21 cellular contexts compared by ENCODE assay signal in the genomic region with DNA sequence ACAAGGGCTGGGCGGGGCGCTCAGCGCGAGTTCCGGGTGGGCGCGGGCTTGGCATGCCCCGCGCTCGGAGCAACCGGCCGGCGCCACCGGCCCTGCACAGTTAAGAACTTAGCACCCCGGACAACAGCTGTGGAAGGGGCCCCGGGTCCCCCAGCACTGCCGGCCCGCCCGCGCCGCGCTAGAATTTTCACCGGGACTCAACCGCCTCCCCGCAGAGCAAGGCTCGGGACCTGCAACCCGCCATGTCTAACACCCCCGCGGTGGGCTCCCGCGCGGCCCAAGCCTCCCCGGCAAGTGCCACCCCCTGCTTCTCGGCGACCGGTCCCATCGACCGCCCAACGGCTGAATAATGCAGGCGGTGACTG. TPM values are rescaled to one million over a fixed set of nuclear protein-coding genes. Genes with fewer than 3 reads are reported as not detected.
DNase-seq lines count a peak whose midpoint lies in the region; ATAC-seq, FAIRE-seq and TF ChIP-seq lines count a peak whose summit lies in the region.
"Had no signal": no experiment of that assay in that cellular context is flagged by ENCODE, and none has a peak within 500 bp of the region (broad histone marks: within the 10 kb centered on the region; RNA-seq: fewer than 3 reads in every experiment).

No MANE protein-coding gene starts in this region.

- H3K4ac ChIP-seq in neuronal stem cell (ENCODE audit: low read length): no peak overlapping the region

- H3K4me2 ChIP-seq in neuronal stem cell (ENCODE audit: insufficient read depth, low read length, poor library complexity, severe bottlenecking): no peak overlapping the region
- H3K4me2 ChIP-seq: BLaER1, GM23338 had no signal

- no peak overlapping the region for H3K27ac Mint-ChIP-seq in stimulated activated memory B cell treated with anti-CD40 and anti-IgM and Interleukin-4, amounts not matched to agents 10 μg/mL and 1 μg/mL and 100 μg/mL, for 72 hours
- H3K27ac Mint-ChIP-seq in endothelial cell (ENCODE audit: unreplicated experiment): no peak overlapping the region
- H3K27ac Mint-ChIP-seq: B cell; CD4-positive, CD25-positive, alpha-beta regulatory T cell; CD8-positive, alpha-beta T cell; GM23338 had no signal

- no peaks in the 10 kb centered on the region for H3K36me3 Mint-ChIP-seq in stimulated activated memory B cell treated with anti-CD40 and anti-IgM and Interleukin-4, amounts not matched to agents 10 μg/mL and 1 μg/mL and 100 μg/mL, for 72 hours
- peaks cover 3% of the 10 kb centered on the region for H3K36me3 Mint-ChIP-seq in endothelial cell (ENCODE audit: low read depth, unreplicated experiment)
- H3K36me3 Mint-ChIP-seq: CD4-positive, CD25-positive, alpha-beta regulatory T cell; CD8-positive, alpha-beta T cell had no signal

- H3K9me3 ChIP-seq in heart right ventricle (no peaks in the 10 kb centered on the region), kidney (ENCODE audit: control insufficient read depth in 1 of 2, low read length in 2 of 2) (no peaks in the 10 kb centered on the region), neuronal stem cell (replicated peaks in 1 of 2; ENCODE audit: control insufficient read depth in 2 of 2, insufficient read depth in 1 of 2, low read depth in 1 of 2, low read length in 2 of 2) (no peaks in the 10 kb centered on the region)
- H3K9me3 ChIP-seq: Caco-2 had no signal

- no peak for ATAC-seq in left ventricle myocardium superior
- no peak for ATAC-seq in heart right ventricle
- peak; percentile 28 for ATAC-seq in stimulated activated memory B cell treated with anti-CD40 and anti-IgM and Interleukin-4, amounts not matched to agents 10 μg/mL and 1 μg/mL and 100 μg/mL, for 72 hours
- ATAC-seq in GM18517 (IDR thresholded peaks at IDR 0.05; ENCODE audit: unreplicated experiment): no peak
- ATAC-seq: CD8-positive, alpha-beta T cell; GM12878; GM23338 had no signal

- H2AFZ ChIP-seq in neuronal stem cell (ENCODE audit: low read length): no peak overlapping the region
- H2AFZ ChIP-seq: GM23338 had no signal

- H3K9ac ChIP-seq in kidney (ENCODE audit: low read length in 2 of 2) (no peak overlapping the region), neuronal stem cell (ENCODE audit: low read depth, low read length, poor library complexity) (peak overlapping the region; percentile 7)
- H3K9ac ChIP-seq: BLaER1 had no signal

- 96 to 97% methylated on average over 40 of the region's 40 CpGs for WGBS in heart right ventricle, 2 donors
- no CpG with 5 or more reads among the region's 40 CpGs for WGBS in neuronal stem cell (ENCODE audit: extremely low coverage in 2 of 2, insufficient read length in 2 of 2, insufficient replicate concordance in 1 of 2), 2 donors

- H3K23ac ChIP-seq in neuronal stem cell (ENCODE audit: low read depth, low read length, poor library complexity): no peak overlapping the region

- no peak overlapping the region for H4K8ac ChIP-seq in neuronal stem cell (ENCODE audit: low read depth, low read length)

- H2BK15ac ChIP-seq in neuronal stem cell (ENCODE audit: low read length): no peak overlapping the region

- no peaks in the 10 kb centered on the region for H3K36me3 ChIP-seq in heart right ventricle
- no peaks in the 10 kb centered on the region for H3K36me3 ChIP-seq in kidney (ENCODE audit: control insufficient read depth in 1 of 2, insufficient read depth in 2 of 2, low read length in 2 of 2)
- H3K36me3 ChIP-seq in neuronal stem cell (replicated peaks in 1 of 2; ENCODE audit: control insufficient read depth in 2 of 2, insufficient read depth in 2 of 2, low read length in 2 of 2): no peaks in the 10 kb centered on the region
- H3K36me3 ChIP-seq: BLaER1 had no signal

- peaks cover 0 to 20% (median 4%) of the 10 kb centered on the region in 7 donors for H3K27me3 ChIP-seq in heart right ventricle
- peaks cover 0 to 3% (median 0%) of the 10 kb centered on the region in 3 experiments for H3K27me3 ChIP-seq in neuronal stem cell (ENCODE audit: control insufficient read depth in 3 of 3, insufficient read depth in 3 of 3, low read depth in 1 of 3, low read length in 3 of 3)
- H3K27me3 ChIP-seq: BLaER1 had no signal

- peaks cover 0 to 34% (median 15%) of the 10 kb centered on the region in 9 donors for H3K4me1 ChIP-seq in heart right ventricle
- peaks cover 2 to 4% of the 10 kb centered on the region in 2 donors for H3K4me1 ChIP-seq in kidney (ENCODE audit: control insufficient read depth in 1 of 2, insufficient read depth in 1 of 2, low read depth in 1 of 2, low read length in 2 of 2)
- peaks cover 7 to 25% of the 10 kb centered on the region in 2 donors for H3K4me1 ChIP-seq in neuronal stem cell (ENCODE audit: control insufficient read depth in 2 of 2, insufficient read depth in 1 of 2, low read depth in 1 of 2, low read length in 2 of 2)

- H3K27ac ChIP-seq in heart right ventricle (no peak overlapping the region), kidney (ENCODE audit: low read depth in 2 of 2, low read length in 2 of 2) (no peak overlapping the region), neuronal stem cell (replicated peaks; ENCODE audit: low read length) (no peak overlapping the region)
- H3K27ac ChIP-seq: 22Rv1, BLaER1, C4-2B had no signal

- no peak overlapping the region for H3K4me3 Mint-ChIP-seq in stimulated activated memory B cell treated with anti-CD40 and anti-IgM and Interleukin-4, amounts not matched to agents 10 μg/mL and 1 μg/mL and 100 μg/mL, for 72 hours
- H3K4me3 Mint-ChIP-seq in endothelial cell (ENCODE audit: unreplicated experiment): no peak overlapping the region
- H3K4me3 Mint-ChIP-seq: B cell; CD8-positive, alpha-beta T cell; GM23338; H9 had no signal

- H2BK12ac ChIP-seq in neuronal stem cell (ENCODE audit: low read length): no peak overlapping the region

- no peak overlapping the region for H4K91ac ChIP-seq in neuronal stem cell (ENCODE audit: low read depth, low read length, poor library complexity)

- no peaks in the 10 kb centered on the region for H3K79me1 ChIP-seq in neuronal stem cell (ENCODE audit: low read depth, low read length)

- no peak for TF ChIP-seq CTCF in heart right ventricle (IDR thresholded peaks at IDR 0.05)
- TF ChIP-seq CTCF in kidney (IDR thresholded peaks at IDR 0.05; ENCODE audit: borderline replicate concordance, extremely low read depth, insufficient read depth): no peak
- no peak for TF ChIP-seq CTCF in endothelial cell (IDR thresholded peaks at IDR 0.05; ENCODE audit: unreplicated experiment)

- intact Hi-C loops in left ventricle myocardium superior (cut with micrococcal nuclease) (loop anchor here (5.0 kb wide), 1 partner anchor 126 kb away; no protein-coding TSS in a partner anchor), heart right ventricle (cut with DNase I) (loop anchor here in 8 of 10 donors (2.0 to 10.0 kb wide), 7 partner anchors 89 to 259 kb away; a partner anchor contains a TSS), kidney (cut with DNase I) (no loop called here)

- H3K4me3 ChIP-seq in heart right ventricle (no peak overlapping the region), kidney (ENCODE audit: low read length in 2 of 2) (no peak overlapping the region), neuronal stem cell (ENCODE audit: low read length in 2 of 2) (no peak overlapping the region)
- H3K4me3 ChIP-seq: BLaER1, GM12878, GM23338 had no signal

- H3K14ac ChIP-seq in neuronal stem cell (ENCODE audit: low read length): no peak overlapping the region

- no peak overlapping the region for H2BK120ac ChIP-seq in neuronal stem cell (ENCODE audit: low read depth, low read length)

- H3K27me3 Mint-ChIP-seq in stimulated activated memory B cell treated with anti-CD40 and anti-IgM and Interleukin-4, amounts not matched to agents 10 μg/mL and 1 μg/mL and 100 μg/mL, for 72 hours: peaks cover 49% of the 10 kb centered on the region
- H3K27me3 Mint-ChIP-seq in endothelial cell (ENCODE audit: unreplicated experiment): peaks cover 8% of the 10 kb centered on the region

- H3K4me1 Mint-ChIP-seq in stimulated activated memory B cell treated with anti-CD40 and anti-IgM and Interleukin-4, amounts not matched to agents 10 μg/mL and 1 μg/mL and 100 μg/mL, for 72 hours: peaks cover 7% of the 10 kb centered on the region
- H3K4me1 Mint-ChIP-seq in endothelial cell (ENCODE audit: unreplicated experiment): peaks cover 2% of the 10 kb centered on the region

- peak; percentile 29 for DNase-seq in left ventricle myocardium superior
- DNase-seq in heart right ventricle: no peak
- DNase-seq in kidney: peak; percentile 75
- no peak for DNase-seq in neuronal stem cell (ENCODE audit: low spot score)
- DNase-seq in NCI-H774 (lab: John Stamatoyannopoulos, UW): no peak
- DNase-seq in endothelial cell (ENCODE audit: low spot score): no peak
- DNase-seq: Caco-2; CD4-positive, CD25-positive, alpha-beta regulatory T cell; CD8-positive, alpha-beta T cell; DMS153; H9 had no signal

- H2BK5ac ChIP-seq in neuronal stem cell (ENCODE audit: low read length): no peak overlapping the region

- peaks cover 5% of the 10 kb centered on the region for H3K9me3 Mint-ChIP-seq in stimulated activated memory B cell treated with anti-CD40 and anti-IgM and Interleukin-4, amounts not matched to agents 10 μg/mL and 1 μg/mL and 100 μg/mL, for 72 hours
- no peaks in the 10 kb centered on the region for H3K9me3 Mint-ChIP-seq in endothelial cell (ENCODE audit: unreplicated experiment)
- H3K9me3 Mint-ChIP-seq: CD8-positive, alpha-beta T cell had no signal

- no peak overlapping the region for H3K18ac ChIP-seq in neuronal stem cell (ENCODE audit: low read length)

- no peak for FAIRE-seq in kidney (lab: Jason Lieb, UNC)
- FAIRE-seq: A204.1, G401.6, GM12878 had no signal

- no peak overlapping the region for H2AK5ac ChIP-seq in neuronal stem cell (ENCODE audit: low read depth, low read length)

RNA-seq across cellular contexts. Expression of a gene that starts 5.2 kb away (rescaled TPM):
- total RNA-seq in left ventricle myocardium superior (7.2 TPM), heart right ventricle (10 to 100 TPM in 5 of 10 donors, 1 to 10 TPM in 5; 8.1 to 10.8 (median 10.0) TPM), kidney (24.9 TPM), endothelial cell (ENCODE audit: unreplicated experiment) (9.7 TPM)
- polyA plus RNA-seq in heart right ventricle (10 to 100 TPM; 14.0 to 38.6 TPM), kidney (ENCODE audit: insufficient read depth, low read depth, low replicate concordance) (36.8 TPM)
- 24.7 TPM for polyA plus RNA-seq in neuronal stem cell (2013, experiment 1 of 2)
- polyA plus RNA-seq in neuronal stem cell (2013, experiment 2 of 2): 24.4 TPM

RNA-seq across cellular contexts. Expression of a gene that starts 26.1 kb away (rescaled TPM):
- total RNA-seq in left ventricle myocardium superior (1.0 TPM), heart right ventricle (1 to 10 TPM in 5 of 10 donors, under 1 TPM in 5; 0.28 to 3.6 (median 0.94) TPM), kidney (34.2 TPM), endothelial cell (ENCODE audit: unreplicated experiment) (93.2 TPM)
- polyA plus RNA-seq in heart right ventricle (1 to 10 TPM in 1 of 2 donors, under 1 TPM in 1; 0.59 to 3.4 TPM), kidney (ENCODE audit: insufficient read depth, low read depth, low replicate concordance) (46.1 TPM)
- polyA plus RNA-seq in neuronal stem cell (2013, experiment 1 of 2): 370 TPM
- polyA plus RNA-seq in neuronal stem cell (2013, experiment 2 of 2): 372 TPM
- total RNA-seq: B cell had no signal

Comparison
In these comparisons a context has a peak if more than half of its experiments do, and no peak if none do; other contexts are left out.
1. DNase-seq: peak in left ventricle myocardium superior (single experiment) and kidney (single experiment); none in heart right ventricle (0 of 2), neuronal stem cell (single experiment), NCI-H774 (single experiment) and endothelial cell (single experiment).